Comparison of ENCODE assay signal across 15 cellular contexts in genomic region chr3:105516972-105517371, GRCh38.
DNase-seq lines count a peak whose midpoint lies in the region; TF ChIP-seq lines count a peak whose summit lies in the region.
"Had no signal": no experiment of that assay in that cellular context is flagged by ENCODE, and none has a peak within 500 bp of the region (broad histone marks: within the 10 kb centered on the region; RNA-seq: fewer than 3 reads in every experiment).

No MANE protein-coding gene starts in this region.

- H4K20me1 ChIP-seq in neural progenitor cell (ENCODE audit: low read depth), result no peaks in the 10 kb centered on the region

- no peak overlapping the region for H3K4me2 ChIP-seq in neural progenitor cell
- H3K4me2 ChIP-seq: KMS-11 had no signal

- H3K27ac Mint-ChIP-seq in neural progenitor cell, result no peak overlapping the region
- H3K27ac Mint-ChIP-seq: activated CD4-positive, alpha-beta T cell treated with anti-CD3 and anti-CD28 coated beads for 36 hours; activated naive CD8-positive, alpha-beta T cell treated with anti-CD3 and anti-CD28 coated beads for 36 hours had no signal

- no peak overlapping the region for H3K9ac ChIP-seq in neural progenitor cell
- H3K9ac ChIP-seq: KMS-11 had no signal

- DNase-seq in ELR (ENCODE audit: low read depth) (peak; percentile 21), RPMI7951 (ENCODE audit: low read depth) (peak; percentile 37), fibroblast of villous mesenchyme (ENCODE audit: low read depth) (no peak), neural progenitor cell (ENCODE audit: low spot score) (peak; percentile 29), UCSD-AML1 (lab: John Stamatoyannopoulos, UW; ENCODE audit: unreplicated experiment) (no peak)
- DNase-seq in stimulated activated CD4-positive, alpha-beta T cell treated with anti-CD3 and anti-CD28 coated beads, Interleukin-1b, Interleukin-23, amount 100 ng/mL, for 48 hours, result no peak
- no peak for DNase-seq in activated T-cell treated with anti-CD3 and anti-CD28 coated beads, Interleukin-2, amount 50 U/mL, for 48 hours
- DNase-seq in NK-92 treated with Interleukin-12 subunit alpha and Interleukin-12 subunit beta, amount 100 ng/mL, for 24 hours (lab: John Stamatoyannopoulos, UW), result no peak
- DNase-seq: activated CD4-positive, alpha-beta T cell treated with anti-CD3 and anti-CD28 coated beads for 36 hours; activated naive CD8-positive, alpha-beta T cell treated with anti-CD3 and anti-CD28 coated beads for 36 hours; Calu3; islet precursor cell; NCI-H146 had no signal

- no peaks in the 10 kb centered on the region for H3K27me3 Mint-ChIP-seq in neural progenitor cell (ENCODE audit: insufficient read depth, low read depth)
- H3K27me3 Mint-ChIP-seq: activated naive CD8-positive, alpha-beta T cell treated with anti-CD3 and anti-CD28 coated beads for 36 hours had no signal

- no peaks in the 10 kb centered on the region for H3K9me3 Mint-ChIP-seq in neural progenitor cell
- H3K9me3 Mint-ChIP-seq: activated naive CD8-positive, alpha-beta T cell treated with anti-CD3 and anti-CD28 coated beads for 36 hours had no signal

- H3K4me3 Mint-ChIP-seq in neural progenitor cell, result no peak overlapping the region
- H3K4me3 Mint-ChIP-seq: activated CD4-positive, alpha-beta T cell treated with anti-CD3 and anti-CD28 coated beads for 36 hours; activated naive CD8-positive, alpha-beta T cell treated with anti-CD3 and anti-CD28 coated beads for 36 hours had no signal

- H3K4me1 ChIP-seq in neural progenitor cell, result no peaks in the 10 kb centered on the region

- peak; percentile 40 for TF ChIP-seq CTCF in fibroblast of villous mesenchyme (IDR thresholded peaks at IDR 0.05; ENCODE audit: insufficient read depth, low read depth, low read length)
- peak; percentile 45 for TF ChIP-seq CTCF in neural progenitor cell (IDR thresholded peaks at IDR 0.05)

- no peak overlapping the region for H2AFZ ChIP-seq in neural progenitor cell (replicated peaks)

- no peaks in the 10 kb centered on the region for H3F3A ChIP-seq in neural progenitor cell (ENCODE audit: low read depth)

- H3K79me2 ChIP-seq in neural progenitor cell (ENCODE audit: low read depth), result no peaks in the 10 kb centered on the region

- no peaks in the 10 kb centered on the region for H3K27me3 ChIP-seq in neural progenitor cell

- H3K36me3 Mint-ChIP-seq in neural progenitor cell, result no peaks in the 10 kb centered on the region

- H3K9me3 ChIP-seq in neural progenitor cell (ENCODE audit: low read depth), result no peaks in the 10 kb centered on the region

- no peak overlapping the region for H3K27ac ChIP-seq in neural progenitor cell
- H3K27ac ChIP-seq: HL-60, KMS-11 had no signal

- H3K4me1 Mint-ChIP-seq in neural progenitor cell, result no peaks in the 10 kb centered on the region

- H3K4me3 ChIP-seq in fibroblast of villous mesenchyme (ENCODE audit: low read depth, low read length) (no peak overlapping the region), neural progenitor cell (no peak overlapping the region)

- H3K36me3 ChIP-seq in neural progenitor cell, result no peaks in the 10 kb centered on the region

Comparison
In these comparisons a context has a peak if more than half of its experiments do, and no peak if none do; other contexts are left out.
1. DNase-seq: peak in ELR (single experiment), RPMI7951 (single experiment) and neural progenitor cell (single experiment); none in fibroblast of villous mesenchyme (single experiment), stimulated activated CD4-positive, alpha-beta T cell treated with anti-CD3 and anti-CD28 coated beads, Interleukin-1b, Interleukin-23, amount 100 ng/mL, for 48 hours (single experiment), activated T-cell treated with anti-CD3 and anti-CD28 coated beads, Interleukin-2, amount 50 U/mL, for 48 hours (0 of 2), UCSD-AML1 (single experiment) and NK-92 treated with Interleukin-12 subunit alpha and Interleukin-12 subunit beta, amount 100 ng/mL, for 24 hours (single experiment).